1 cellular context compared by ENCODE assay signal in the genomic region with DNA sequence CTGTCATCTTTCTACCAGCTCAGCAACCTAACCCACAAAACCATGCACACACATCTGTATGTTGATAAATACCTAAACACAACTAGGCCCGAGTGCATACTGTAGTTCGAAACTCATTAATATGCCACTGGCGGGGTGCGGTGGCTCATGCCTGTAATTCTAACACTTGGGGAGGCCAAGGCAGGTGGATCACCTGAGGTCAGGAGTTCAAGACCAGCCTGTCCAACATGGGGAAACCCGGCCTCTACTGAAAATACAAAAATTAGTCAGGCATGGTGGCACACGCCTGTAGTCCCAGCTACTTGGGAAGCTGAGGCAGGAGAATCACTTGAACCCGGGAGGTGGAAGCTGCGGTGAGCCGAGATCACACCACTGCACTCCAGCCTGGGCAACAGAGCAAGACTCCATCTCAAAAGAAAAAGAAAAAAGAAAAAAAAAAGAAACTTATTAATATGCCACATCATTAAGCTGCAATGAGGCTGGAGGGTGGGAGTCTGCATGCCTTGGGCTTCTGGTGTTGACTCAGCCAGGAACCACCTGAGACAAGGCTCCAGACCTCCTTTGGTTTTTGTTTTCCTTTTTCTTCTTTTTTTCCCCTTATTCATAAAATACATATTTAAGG.
TF ChIP-seq lines count a peak whose summit lies in the region.

No MANE protein-coding gene starts in this region.

TF ChIP-seq in GM12878, 131 proteins besides CTCF, POLR2A, EP300 and RAD21 (continued from another document):
- TF ChIP-seq, protein P1, sequence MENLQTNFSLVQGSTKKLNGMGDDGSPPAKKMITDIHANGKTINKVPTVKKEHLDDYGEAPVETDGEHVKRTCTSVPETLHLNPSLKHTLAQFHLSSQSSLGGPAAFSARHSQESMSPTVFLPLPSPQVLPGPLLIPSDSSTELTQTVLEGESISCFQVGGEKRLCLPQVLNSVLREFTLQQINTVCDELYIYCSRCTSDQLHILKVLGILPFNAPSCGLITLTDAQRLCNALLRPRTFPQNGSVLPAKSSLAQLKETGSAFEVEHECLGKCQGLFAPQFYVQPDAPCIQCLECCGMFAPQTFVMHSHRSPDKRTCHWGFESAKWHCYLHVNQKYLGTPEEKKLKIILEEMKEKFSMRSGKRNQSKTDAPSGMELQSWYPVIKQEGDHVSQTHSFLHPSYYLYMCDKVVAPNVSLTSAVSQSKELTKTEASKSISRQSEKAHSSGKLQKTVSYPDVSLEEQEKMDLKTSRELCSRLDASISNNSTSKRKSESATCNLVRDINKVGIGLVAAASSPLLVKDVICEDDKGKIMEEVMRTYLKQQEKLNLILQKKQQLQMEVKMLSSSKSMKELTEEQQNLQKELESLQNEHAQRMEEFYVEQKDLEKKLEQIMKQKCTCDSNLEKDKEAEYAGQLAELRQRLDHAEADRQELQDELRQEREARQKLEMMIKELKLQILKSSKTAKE (IDR thresholded peaks at IDR 0.05; ENCODE audit: low read depth, poor library complexity, severe bottlenecking), result peak; percentile 53
- TF ChIP-seq MTA3 (IDR thresholded peaks at IDR 0.05; ENCODE audit: borderline replicate concordance, low read length), result peak; percentile 83
- TF ChIP-seq CREM (IDR thresholded peaks at IDR 0.05; ENCODE audit: low read depth), result peak; percentile 29; the same call in 1 of the 2 replicates
- 0 out of 2 replicates have a peak, but pooled peaks have one; percentile 14 for TF ChIP-seq PAX5 (IDR thresholded peaks at IDR 0.05; ENCODE audit: borderline replicate concordance, low read depth, low read length)
- 0 out of 2 replicates have a peak, but pooled peaks have one; percentile 15 for TF ChIP-seq KDM1A (IDR thresholded peaks at IDR 0.05; ENCODE audit: borderline replicate concordance)
- TF ChIP-seq NR2F1 (conservative IDR thresholded peaks at IDR 0.05), result peak; percentile 93
- TF ChIP-seq IRF4 (IDR thresholded peaks at IDR 0.05; ENCODE audit: low read depth, low read length), result 0 out of 2 replicates have a peak, but pooled peaks have one; percentile 9
- TF ChIP-seq ETV6 (conservative IDR thresholded peaks at IDR 0.05 in 1 of 2, IDR thresholded peaks at IDR 0.05 in 1 of 2; ENCODE audit: borderline replicate concordance in 1 of 2, low read depth in 1 of 2), result peak in 1 of 2 experiments; percentile 35; a peak in 1 of 4 replicates
- TF ChIP-seq RELA (IDR thresholded peaks at IDR 0.05; ENCODE audit: borderline replicate concordance, partially characterized antibody), result peak; percentile 37
- peak; percentile 68 for TF ChIP-seq IKZF1 (conservative IDR thresholded peaks at IDR 0.05)
- TF ChIP-seq, protein P2, sequence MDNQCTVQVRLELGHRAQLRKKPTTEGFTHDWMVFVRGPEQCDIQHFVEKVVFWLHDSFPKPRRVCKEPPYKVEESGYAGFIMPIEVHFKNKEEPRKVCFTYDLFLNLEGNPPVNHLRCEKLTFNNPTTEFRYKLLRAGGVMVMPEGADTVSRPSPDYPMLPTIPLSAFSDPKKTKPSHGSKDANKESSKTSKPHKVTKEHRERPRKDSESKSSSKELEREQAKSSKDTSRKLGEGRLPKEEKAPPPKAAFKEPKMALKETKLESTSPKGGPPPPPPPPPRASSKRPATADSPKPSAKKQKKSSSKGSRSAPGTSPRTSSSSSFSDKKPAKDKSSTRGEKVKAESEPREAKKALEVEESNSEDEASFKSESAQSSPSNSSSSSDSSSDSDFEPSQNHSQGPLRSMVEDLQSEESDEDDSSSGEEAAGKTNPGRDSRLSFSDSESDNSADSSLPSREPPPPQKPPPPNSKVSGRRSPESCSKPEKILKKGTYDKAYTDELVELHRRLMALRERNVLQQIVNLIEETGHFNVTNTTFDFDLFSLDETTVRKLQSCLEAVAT (IDR thresholded peaks at IDR 0.05), result 0 out of 2 replicates have a peak, but pooled peaks have one; percentile 28
- TF ChIP-seq MTA2 (IDR thresholded peaks at IDR 0.05; ENCODE audit: low read depth), result peak; percentile 81; the same call in 1 of the 2 replicates
- TF ChIP-seq TCF12 (IDR thresholded peaks at IDR 0.05; ENCODE audit: low read depth, low read length), result 0 out of 2 replicates have a peak, but pooled peaks have one; percentile 45
- peak; percentile 48 to 79; a peak in 2 of 4 replicates for TF ChIP-seq IKZF2 (IDR thresholded peaks at IDR 0.05)
- TF ChIP-seq NFIC (IDR thresholded peaks at IDR 0.05; ENCODE audit: low read depth, low read length), result peak; percentile 77; the same call in 1 of the 2 replicates
- TF ChIP-seq CEBPB (IDR thresholded peaks at IDR 0.05; ENCODE audit: borderline replicate concordance in 1 of 2, low read depth in 2 of 2, low read length in 2 of 2), result 0 out of 4 replicates have a peak, but pooled peaks of 1 of the 2 experiments have one; percentile 44
- 0 out of 2 replicates have a peak, but pooled peaks have one; percentile 74 for TF ChIP-seq FOXM1 (IDR thresholded peaks at IDR 0.05; ENCODE audit: low read depth, low read length)
- peak; percentile 81 for TF ChIP-seq BCL11A (IDR thresholded peaks at IDR 0.05; ENCODE audit: low read depth, low read length)
- peak; percentile 44 for TF ChIP-seq RUNX3 (IDR thresholded peaks at IDR 0.05; ENCODE audit: low read length)
- TF ChIP-seq EED (IDR thresholded peaks at IDR 0.05; ENCODE audit: low read depth), result peak; percentile 54
- peak; percentile 78 for TF ChIP-seq ZNF217 (IDR thresholded peaks at IDR 0.05)
- peak; percentile 70; the same call in 1 of the 2 replicates for TF ChIP-seq DPF2 (IDR thresholded peaks at IDR 0.05)
- peak; percentile 75 to 93 for TF ChIP-seq BHLHE40 (IDR thresholded peaks at IDR 0.05; ENCODE audit: borderline replicate concordance in 1 of 2, low read depth in 2 of 2, low read length in 1 of 2)
- peak; percentile 61 for TF ChIP-seq JUNB (IDR thresholded peaks at IDR 0.05)
